Comparison of ENCODE assay signal across 8 cellular contexts in genomic region chr1:32816676-32817158, GRCh38. TPM values are rescaled to one million over a fixed set of nuclear protein-coding genes. Genes with fewer than 3 reads are reported as not detected.
DNase-seq lines count a peak whose midpoint lies in the region; ATAC-seq, FAIRE-seq and TF ChIP-seq lines count a peak whose summit lies in the region.

No MANE protein-coding gene starts in this region.

- TSS peak; percentile 59 for BruUV-seq in endothelial cell of umbilical vein (replicated peaks; lab: Mats Ljungman, UMichigan)

- dilution Hi-C loops in endothelial cell of umbilical vein (cut with MboI; ENCODE audit: extremely low pct_ligation_motif_present, low sequenced_read_pairs), result no loop called here

- POLR2A ChIA-PET in endothelial cell of umbilical vein (lab: Charles Lee), result no interaction called here

- peaks cover 64% of the 10 kb centered on the region for H3K79me2 ChIP-seq in endothelial cell of umbilical vein (ENCODE audit: control insufficient read depth, insufficient read depth, low read length)

- intact Hi-C loops in endothelial cell of umbilical vein (cut with micrococcal nuclease), result loop anchor here (1.0 to 5.0 kb wide), 5 partner anchors 22 to 316 kb away; partner anchors contain the start of genes AZIN2 and RBBP4

- peaks cover 2% of the 10 kb centered on the region; the same call in 1 of the 2 replicates for H3K4me1 ChIP-seq in SJCRH30
- peaks cover 25% of the 10 kb centered on the region for H3K4me1 ChIP-seq in endothelial cell of umbilical vein (ENCODE audit: control insufficient read depth, extremely low read depth, insufficient read depth, low read length)

- CTCF ChIA-PET in activated naive CD4-positive, alpha-beta T cell treated with anti-CD3 and anti-CD28 coated beads, Interleukin-2, amount 10 ng/mL, durations not matched to agents 7 days and 5 days (lab: Charles Lee), result no interaction called here
- CTCF ChIA-PET in endothelial cell of umbilical vein (lab: Charles Lee), result interaction anchor here (0.8 kb wide), 1 partner anchor 166 kb away, joined by 3 read pairs; the partner anchor contains the start of gene RBBP4

- peaks cover 51% of the 10 kb centered on the region for H3K36me3 Mint-ChIP-seq in activated naive CD4-positive, alpha-beta T cell treated with anti-CD3 and anti-CD28 coated beads, Interleukin-2, amount 10 ng/mL, durations not matched to agents 7 days and 5 days

- H3K27ac ChIP-seq in SJCRH30, result peak overlapping the region; percentile 97
- H3K27ac ChIP-seq in endothelial cell of umbilical vein (ENCODE audit: insufficient read depth, low read depth, low read length), result peak overlapping the region; percentile 60

- H3K4me1 Mint-ChIP-seq in activated naive CD4-positive, alpha-beta T cell treated with anti-CD3 and anti-CD28 coated beads, Interleukin-2, amount 10 ng/mL, durations not matched to agents 7 days and 5 days, result peaks cover 67% of the 10 kb centered on the region

- H4K20me1 ChIP-seq in endothelial cell of umbilical vein (replicated peaks; ENCODE audit: control insufficient read depth, extremely low read depth, insufficient read depth, low read length), result peaks cover 3% of the 10 kb centered on the region

- peak overlapping the region; percentile 88 for H3K4me3 ChIP-seq in SJCRH30
- peak overlapping the region; percentile 54 to 92 (median 83) for H3K4me3 ChIP-seq in endothelial cell of umbilical vein (replicated peaks in 1 of 3; ENCODE audit: insufficient read depth in 1 of 3, low read depth in 1 of 3, low read length in 3 of 3)

- no peaks in the 10 kb centered on the region for H3K9me3 Mint-ChIP-seq in activated naive CD4-positive, alpha-beta T cell treated with anti-CD3 and anti-CD28 coated beads, Interleukin-2, amount 10 ng/mL, durations not matched to agents 7 days and 5 days

- H3K9ac ChIP-seq in endothelial cell of umbilical vein (replicated peaks; ENCODE audit: extremely low read depth, insufficient read depth, low read length), result peak overlapping the region; percentile 90

- TF ChIP-seq CTCF in endothelial cell of umbilical vein (IDR thresholded peaks at IDR 0.05; ENCODE audit: extremely low read depth in 1 of 2, insufficient read depth in 1 of 2, low read depth in 1 of 2, low read length in 2 of 2), result no peak

- H3K27ac Mint-ChIP-seq in activated naive CD4-positive, alpha-beta T cell treated with anti-CD3 and anti-CD28 coated beads, Interleukin-2, amount 10 ng/mL, durations not matched to agents 7 days and 5 days, result peak overlapping the region; percentile 93

- peak overlapping the region; percentile 18 for H2AFZ ChIP-seq in endothelial cell of umbilical vein (ENCODE audit: low read depth, low read length)

- peak overlapping the region; percentile 99 for H3K4me3 Mint-ChIP-seq in activated naive CD4-positive, alpha-beta T cell treated with anti-CD3 and anti-CD28 coated beads, Interleukin-2, amount 10 ng/mL, durations not matched to agents 7 days and 5 days

- no peaks in the 10 kb centered on the region for H3K27me3 ChIP-seq in SJCRH30
- H3K27me3 ChIP-seq in endothelial cell of umbilical vein (ENCODE audit: control insufficient read depth in 2 of 2, insufficient read depth in 2 of 2, low read length in 2 of 2), result no peaks in the 10 kb centered on the region

- peak overlapping the region; percentile 80 for H3K4me2 ChIP-seq in endothelial cell of umbilical vein (ENCODE audit: insufficient read depth, low read length)

- H3K9me3 ChIP-seq in SJCRH30 (replicated peaks) (no peaks in the 10 kb centered on the region), endothelial cell of umbilical vein (replicated peaks; ENCODE audit: control insufficient read depth, insufficient read depth, low read length) (no peaks in the 10 kb centered on the region)

- no peak for TF ChIP-seq POLR2A in endothelial cell of umbilical vein (IDR thresholded peaks at IDR 0.05; ENCODE audit: low read depth, low read length)

- peak; percentile 44 for FAIRE-seq in endothelial cell of umbilical vein (lab: Jason Lieb, UNC)

- H3K36me3 ChIP-seq in SJCRH30, result 0 out of 2 replicates have a peak, but pooled peaks cover under 1% of the 10 kb centered on the region
- no peaks in the 10 kb centered on the region for H3K36me3 ChIP-seq in endothelial cell of umbilical vein (ENCODE audit: control insufficient read depth in 2 of 2, extremely low read depth in 1 of 2, insufficient read depth in 2 of 2, low read length in 2 of 2)

- H3K27me3 Mint-ChIP-seq in activated naive CD4-positive, alpha-beta T cell treated with anti-CD3 and anti-CD28 coated beads, Interleukin-2, amount 10 ng/mL, durations not matched to agents 7 days and 5 days, result no peaks in the 10 kb centered on the region

- H3K9me1 ChIP-seq in endothelial cell of umbilical vein (replicated peaks; ENCODE audit: control insufficient read depth, extremely low read depth, insufficient read depth, low read length), result no peaks in the 10 kb centered on the region

- DNase-seq in activated naive CD4-positive, alpha-beta T cell treated with anti-CD3 and anti-CD28 coated beads, Interleukin-2, amount 10 ng/mL, durations not matched to agents 7 days and 5 days, result no peak
- no peak for DNase-seq in activated naive CD4-positive, alpha-beta T cell treated with anti-CD3 and anti-CD28 coated beads, Interleukin-2, amount 50 U/mL, for 16 hours
- DNase-seq in SJCRH30, result no peak
- peak; percentile 67 for DNase-seq in endothelial cell of umbilical vein (ENCODE audit: low read depth, low spot score)
- peak; percentile 45 for DNase-seq in midbrain (lab: John Stamatoyannopoulos, UW)
- DNase-seq in RPMI8226, result no peak
- DNase-seq in stimulated activated CD8-positive, alpha-beta memory T cell treated with anti-CD3 and anti-CD28 coated beads, Interleukin-4, amount 100 ng/mL, for 48 hours, result no peak

- ATAC-seq in HG03066 (IDR thresholded peaks at IDR 0.05; ENCODE audit: low read depth, unreplicated experiment), result peak; percentile 5

TF ChIP-seq in endothelial cell of umbilical vein, 7 proteins besides CTCF, POLR2A, EP300 and RAD21:
- TF ChIP-seq GATA2 (IDR thresholded peaks at IDR 0.05; ENCODE audit: insufficient read depth, insufficient read length, low read depth, low read length), result no peak
- no peak for TF ChIP-seq JUN (IDR thresholded peaks at IDR 0.05; ENCODE audit: borderline replicate concordance, insufficient read depth, insufficient read length, low read depth)
- TF ChIP-seq POLR2AphosphoS5 (IDR thresholded peaks at IDR 0.05; ENCODE audit: insufficient read depth, low read depth, low read length), result no peak
- no peak for TF ChIP-seq FOS (IDR thresholded peaks at IDR 0.05; ENCODE audit: borderline replicate concordance, insufficient read depth, low read length)
- TF ChIP-seq MYC (IDR thresholded peaks at IDR 0.05; ENCODE audit: low read depth, low read length), result no peak
- no peak for TF ChIP-seq MAX (IDR thresholded peaks at IDR 0.05; ENCODE audit: insufficient read depth, insufficient read length)
- TF ChIP-seq EZH2 (IDR thresholded peaks at IDR 0.05; ENCODE audit: borderline replicate concordance, low read depth, low read length, severe bottlenecking), result no peak

RNA-seq across cellular contexts. Expression of gene YARS1, which starts 0.4 kb away (rescaled TPM):
- total RNA-seq in SJCRH30 (2014; rRNA removed; shearing (Covaris generic)), result 81.3 and 91.7 TPM in 2 replicates
- 130 and 144 TPM in 2 replicates for total RNA-seq in endothelial cell of umbilical vein
- 31.5 and 38.2 TPM in 2 replicates for polyA plus RNA-seq in endothelial cell of umbilical vein
- polyA plus RNA-seq in endothelial cell of umbilical vein (2011; cell fraction: cytosol; rRNA removed), result 49.4 and 50.9 TPM in 2 replicates
- polyA plus RNA-seq in endothelial cell of umbilical vein (2011; cell fraction: nucleus; rRNA removed), result 102 and 121 TPM in 2 replicates
- 77.2 and 108 TPM in 2 replicates for polyA plus RNA-seq in endothelial cell of umbilical vein (2012)
- polyA minus RNA-seq in endothelial cell of umbilical vein, result 72.1 and 73.4 TPM in 2 replicates
- 79.1 TPM for polyA minus RNA-seq in endothelial cell of umbilical vein (2011; cell fraction: cytosol; rRNA and poly(A)+ RNA removed)
- 41.4 and 54.8 TPM in 2 replicates for polyA minus RNA-seq in endothelial cell of umbilical vein (2011; cell fraction: nucleus; rRNA and poly(A)+ RNA removed)

RNA-seq across cellular contexts. Expression of gene S100PBP, which starts 0.7 kb away (rescaled TPM):
- 37.1 and 42.6 TPM in 2 replicates for total RNA-seq in SJCRH30 (2014; rRNA removed; shearing (Covaris generic))
- total RNA-seq in endothelial cell of umbilical vein, result 36.9 and 38.6 TPM in 2 replicates
- polyA plus RNA-seq in endothelial cell of umbilical vein, result 15.4 and 16.4 TPM in 2 replicates
- 12.7 and 13.9 TPM in 2 replicates for polyA plus RNA-seq in endothelial cell of umbilical vein (2011; cell fraction: cytosol; rRNA removed)
- polyA plus RNA-seq in endothelial cell of umbilical vein (2011; cell fraction: nucleus; rRNA removed), result 49.7 and 54.6 TPM in 2 replicates
- 16.8 and 17.3 TPM in 2 replicates for polyA plus RNA-seq in endothelial cell of umbilical vein (2012)
- 26.2 and 34.7 TPM in 2 replicates for polyA minus RNA-seq in endothelial cell of umbilical vein
- 12.7 TPM for polyA minus RNA-seq in endothelial cell of umbilical vein (2011; cell fraction: cytosol; rRNA and poly(A)+ RNA removed)
- 27.5 and 47.7 TPM in 2 replicates for polyA minus RNA-seq in endothelial cell of umbilical vein (2011; cell fraction: nucleus; rRNA and poly(A)+ RNA removed)

RNA-seq across cellular contexts. Expression of gene FNDC5, which starts 54.0 kb away (rescaled TPM):
- 66.2 and 72.2 TPM in 2 replicates for total RNA-seq in SJCRH30 (2014; rRNA removed; shearing (Covaris generic))
- total RNA-seq in endothelial cell of umbilical vein, result 0.64 TPM in 1 of 2 replicates, not detected in the other
- 0.14 and 0.49 TPM in 2 replicates for polyA plus RNA-seq in endothelial cell of umbilical vein
- 0.25 and 0.34 TPM in 2 replicates for polyA plus RNA-seq in endothelial cell of umbilical vein (2011; cell fraction: cytosol; rRNA removed)
- polyA plus RNA-seq in endothelial cell of umbilical vein (2011; cell fraction: nucleus; rRNA removed), result 0.09 and 0.66 TPM in 2 replicates
- 0.18 and 0.28 TPM in 2 replicates for polyA plus RNA-seq in endothelial cell of umbilical vein (2012)
- polyA minus RNA-seq in endothelial cell of umbilical vein, result 1.1 TPM in 1 of 2 replicates, not detected in the other
- polyA minus RNA-seq in endothelial cell of umbilical vein (2011; cell fraction: cytosol; rRNA and poly(A)+ RNA removed), result not detected
- polyA minus RNA-seq in endothelial cell of umbilical vein (2011; cell fraction: nucleus; rRNA and poly(A)+ RNA removed), result not detected in 2 replicates

Comparison
In these comparisons a context has a peak if more than half of its experiments do, and no peak if none do; other contexts are left out.
1. DNase-seq: peak in endothelial cell of umbilical vein (single experiment) and midbrain (single experiment); none in activated naive CD4-positive, alpha-beta T cell treated with anti-CD3 and anti-CD28 coated beads, Interleukin-2, amount 10 ng/mL, durations not matched to agents 7 days and 5 days (single experiment), activated naive CD4-positive, alpha-beta T cell treated with anti-CD3 and anti-CD28 coated beads, Interleukin-2, amount 50 U/mL, for 16 hours (single experiment), SJCRH30 (0 of 2), RPMI8226 (single experiment) and stimulated activated CD8-positive, alpha-beta memory T cell treated with anti-CD3 and anti-CD28 coated beads, Interleukin-4, amount 100 ng/mL, for 48 hours (single experiment).
2. RNA of gene FNDC5, which starts 54.0 kb away (total RNA-seq): 66.2 to 72.2 TPM in SJCRH30; 0.64 TPM in endothelial cell of umbilical vein; every median in the first group is over 10 times any median in the second.